ENCODE assay signal across 7 cellular contexts in the genomic region with DNA sequence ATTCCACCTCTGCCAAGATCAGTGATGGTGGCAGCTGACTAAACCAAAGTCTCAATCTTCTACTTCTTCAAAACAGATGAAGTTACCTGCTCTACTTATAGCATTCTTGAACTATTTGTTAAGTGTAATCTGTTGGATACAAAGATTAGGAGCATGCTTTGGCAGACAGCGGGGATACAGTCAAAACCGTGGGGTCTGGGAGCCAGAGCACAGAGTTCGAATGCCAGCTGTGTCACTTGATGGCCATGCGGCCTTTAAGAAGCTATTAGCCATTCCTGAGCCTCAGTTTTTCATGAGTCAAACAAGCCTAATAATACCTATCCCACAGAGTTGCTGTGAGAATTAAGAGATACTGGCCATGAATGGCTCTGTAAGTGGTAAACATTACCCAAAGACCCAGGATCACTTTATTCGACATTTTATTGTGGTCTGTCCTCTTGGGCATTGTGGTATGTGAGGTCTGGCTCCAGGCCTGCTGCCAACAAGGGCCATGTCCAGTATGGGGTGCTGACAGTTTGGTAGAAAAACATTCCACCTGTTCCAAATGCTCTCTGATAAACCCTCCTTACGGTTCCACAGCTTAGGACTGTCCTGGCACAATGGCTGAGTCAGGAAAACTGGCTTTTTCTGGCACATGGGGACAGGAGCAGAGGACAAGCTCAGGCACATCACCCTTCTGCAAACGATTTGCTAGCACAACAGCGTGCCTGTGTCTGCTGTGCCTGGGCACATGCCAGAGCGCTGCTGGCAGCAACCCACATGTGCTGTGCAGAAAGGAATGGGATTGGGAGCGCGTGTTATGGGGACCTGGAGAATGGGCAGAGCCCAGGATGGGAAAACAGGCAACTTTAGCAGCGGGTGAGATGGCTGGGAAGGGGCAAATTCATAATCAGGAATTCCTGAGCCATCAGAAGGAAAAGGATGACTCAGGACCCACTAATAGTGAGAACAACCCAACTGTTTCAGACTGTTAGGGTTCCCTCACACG. TPM values are rescaled to one million over a fixed set of nuclear protein-coding genes. Genes with fewer than 3 reads are reported as not detected.
DNase-seq lines count a peak whose midpoint lies in the region; ATAC-seq and TF ChIP-seq lines count a peak whose summit lies in the region.

No MANE protein-coding gene starts in this region.

- no peaks in the 10 kb centered on the region for H3K9me3 ChIP-seq in testis

- H3K4me1 ChIP-seq in testis: peaks cover 21% of the 10 kb centered on the region

- no peak overlapping the region for H3K4me3 ChIP-seq in testis

- no peaks in the 10 kb centered on the region for H3K36me3 ChIP-seq in testis (ENCODE audit: low read depth, missing control alignments)

- WGBS in testis, 2 donors: 77 to 86% methylated on average over 12 of the region's 13 CpGs

- TF ChIP-seq CTCF in testis (IDR thresholded peaks at IDR 0.05): no peak
- no peak for TF ChIP-seq CTCF in GM13976 (IDR thresholded peaks at IDR 0.05; ENCODE audit: borderline replicate concordance, control extremely low read depth, extremely low read depth, insufficient read depth, missing control alignments)

- in situ Hi-C loops in GM13976 (cut with MboI; ENCODE audit: low sequenced_read_pairs, unreplicated experiment): loop anchor here (10.0 kb wide), 1 partner anchor 137 kb away; no protein-coding TSS in a partner anchor

- no peak for TF ChIP-seq POLR2A in testis (IDR thresholded peaks at IDR 0.05)
- no peak for TF ChIP-seq POLR2A in erythroblast (IDR thresholded peaks at IDR 0.05; ENCODE audit: low read length)

- peak; percentile 88 for DNase-seq in HS-5 (ENCODE audit: low read depth)
- peak in 49 of 56 donors; percentile 7 to 80 (median 49) for DNase-seq in amygdala (lab: John Stamatoyannopoulos, UW)
- peak; percentile 89 for DNase-seq in left ventricle myocardium superior
- peak; percentile 72 for DNase-seq in testis
- DNase-seq in GM13976 (ENCODE audit: low spot score): no peak
- no peak for DNase-seq in erythroblast (lab: John Stamatoyannopoulos, UW)
- DNase-seq in SKM-1 (lab: John Stamatoyannopoulos, UW; ENCODE audit: unreplicated experiment): no peak

- intact Hi-C loops in left ventricle myocardium superior (cut with micrococcal nuclease): no loop called here
- intact Hi-C loops in testis (cut with DNase I; ENCODE audit: low total_unique reads): loop anchor here (5.0 kb wide), 1 partner anchor 129 kb away; a partner anchor contains a TSS

- ATAC-seq in left ventricle myocardium superior: peak; percentile 85

- peak overlapping the region in 1 of 2 donors; percentile 66 for H3K27ac ChIP-seq in testis

- H3K27me3 ChIP-seq in testis: no peaks in the 10 kb centered on the region

RNA-seq across cellular contexts. Expression of a gene that starts 15.7 kb away (rescaled TPM):
- total RNA-seq in left ventricle myocardium superior (not detected), testis (under 1 TPM; 0.39 to 0.43 TPM)
- polyA plus RNA-seq in testis (ENCODE audit: insufficient read depth, low read depth, low replicate concordance): 0.96 TPM

RNA-seq across cellular contexts. Expression of a gene that starts 23.4 kb away (rescaled TPM):
- total RNA-seq in left ventricle myocardium superior (34.6 TPM), testis (10 to 100 TPM; 84.3 to 90.6 TPM)
- polyA plus RNA-seq in testis (ENCODE audit: insufficient read depth, low read depth, low replicate concordance): 142 TPM

RNA-seq across cellular contexts. Expression of a gene that starts 30.0 kb away (rescaled TPM):
- total RNA-seq in left ventricle myocardium superior (48.4 TPM), testis (10 to 100 TPM; 16.4 to 35.1 TPM)
- 45.9 TPM for polyA plus RNA-seq in testis (ENCODE audit: insufficient read depth, low read depth, low replicate concordance)

Comparison
In these comparisons a context has a peak if more than half of its experiments do, and no peak if none do; other contexts are left out.
1. DNase-seq: peak in HS-5 (single experiment), amygdala (49 of 56), left ventricle myocardium superior (single experiment) and testis (single experiment); none in GM13976 (single experiment), erythroblast (0 of 2) and SKM-1 (single experiment).